ENCODE assay signal across 9 cellular contexts in genomic region chr17:35447494-35447893, GRCh38. TPM values are rescaled to one million over a fixed set of nuclear protein-coding genes. Genes with fewer than 3 reads are reported as not detected.
DNase-seq lines count a peak whose midpoint lies in the region; ATAC-seq and TF ChIP-seq lines count a peak whose summit lies in the region.
"Had no signal": no experiment of that assay in that cellular context is flagged by ENCODE, and none has a peak within 500 bp of the region (broad histone marks: within the 10 kb centered on the region; RNA-seq: fewer than 3 reads in every experiment).

No MANE protein-coding gene starts in this region.

- 52 to 56% methylated on average over 3 of the region's 3 CpGs for WGBS in GM23248 (ENCODE audit: low coverage in 1 of 2, low lambda C conversion rate in 2 of 2, missing lambda C conversion rate in 2 of 2), 2 experiments

- H3K4me3 ChIP-seq in BLaER1 treated with 17β-estradiol and CSF1 and Interleukin-3, amounts not matched to agents 10 nM and 100 nM: peak overlapping the region; percentile 53 to 71 (median 60)
- H3K4me3 ChIP-seq in GM23248: no peak overlapping the region
- H3K4me3 ChIP-seq: SK-N-MC had no signal

- no peak for ATAC-seq in naive thymus-derived CD8-positive, alpha-beta T cell
- no peak for ATAC-seq in GM18505 (IDR thresholded peaks at IDR 0.05; ENCODE audit: unreplicated experiment)

- peaks cover 12% of the 10 kb centered on the region for H3K4me1 Mint-ChIP-seq in chondrocyte (ENCODE audit: low read depth)
- H3K4me1 Mint-ChIP-seq in naive thymus-derived CD8-positive, alpha-beta T cell: peaks cover 2 to 28% (median 15%) of the 10 kb centered on the region in 4 donors

- no peaks in the 10 kb centered on the region for H3K36me3 Mint-ChIP-seq in chondrocyte (ENCODE audit: low read depth)
- peaks cover 0 to 23% (median 0%) of the 10 kb centered on the region in 3 donors for H3K36me3 Mint-ChIP-seq in naive thymus-derived CD8-positive, alpha-beta T cell

- H3K36me3 ChIP-seq in BLaER1 treated with 17β-estradiol and CSF1 and Interleukin-3, amounts not matched to agents 10 nM and 100 nM: no peaks in the 10 kb centered on the region
- no peaks in the 10 kb centered on the region for H3K36me3 ChIP-seq in GM23248 (ENCODE audit: low read depth)

- no peaks in the 10 kb centered on the region for H3K9me2 ChIP-seq in GM23248 (ENCODE audit: insufficient read depth)

- peak; percentile 23 for DNase-seq in HuH-7 (ENCODE audit: low spot score)
- no peak for DNase-seq in chondrocyte (ENCODE audit: low spot score)
- no peak for DNase-seq in naive thymus-derived CD8-positive, alpha-beta T cell
- no peak for DNase-seq in NCI-H1105 (lab: John Stamatoyannopoulos, UW)
- no peak for DNase-seq in GM23248
- DNase-seq in HT-29 (ENCODE audit: low spot score): no peak

- H2AFZ ChIP-seq in GM23248: no peak overlapping the region

- TF ChIP-seq POLR2A in GM18505 (IDR thresholded peaks at IDR 0.05; ENCODE audit: borderline replicate concordance, extremely low read depth, insufficient read depth, insufficient read length): no peak

- H3K4me1 ChIP-seq in BLaER1 treated with 17β-estradiol and CSF1 and Interleukin-3, amounts not matched to agents 10 nM and 100 nM: peaks cover 22 to 32% (median 27%) of the 10 kb centered on the region in 10 experiments
- H3K4me1 ChIP-seq in GM23248 (ENCODE audit: insufficient read depth): no peaks in the 10 kb centered on the region

- H3K4me2 ChIP-seq in BLaER1 treated with 17β-estradiol and CSF1 and Interleukin-3, amounts not matched to agents 10 nM and 100 nM: peak overlapping the region; percentile 82 to 94 (median 90)
- no peak overlapping the region for H3K4me2 ChIP-seq in GM23248 (ENCODE audit: unreplicated experiment)

- H3K9ac ChIP-seq in BLaER1 treated with 17β-estradiol and CSF1 and Interleukin-3, amounts not matched to agents 10 nM and 100 nM: peak overlapping the region; percentile 57 to 80 (median 74); a peak in 18 of 22 replicates
- no peak overlapping the region for H3K9ac ChIP-seq in GM23248

- peaks cover 12% of the 10 kb centered on the region for H3K27me3 Mint-ChIP-seq in chondrocyte (ENCODE audit: low read depth)
- H3K27me3 Mint-ChIP-seq in naive thymus-derived CD8-positive, alpha-beta T cell: no peaks in the 10 kb centered on the region

- H3K27ac Mint-ChIP-seq in chondrocyte (ENCODE audit: unreplicated experiment): no peak overlapping the region
- peak overlapping the region; percentile 67 to 92 (median 88) for H3K27ac Mint-ChIP-seq in naive thymus-derived CD8-positive, alpha-beta T cell

- H3K79me2 ChIP-seq in GM23248 (ENCODE audit: insufficient read depth): no peaks in the 10 kb centered on the region

- POLR2A ChIA-PET in naive thymus-derived CD8-positive, alpha-beta T cell (lab: Charles Lee): interaction anchor here (0.9 to 2.8 kb wide), 9 partner anchors 12 to 183 kb away, joined by 3 to 30 read pairs (median 16); partner anchors contain the start of gene SLFN11

- H3K4me3 Mint-ChIP-seq in chondrocyte (ENCODE audit: unreplicated experiment): peak overlapping the region; percentile 31
- H3K4me3 Mint-ChIP-seq in naive thymus-derived CD8-positive, alpha-beta T cell: peak overlapping the region; percentile 26 to 92 (median 84)

- no peaks in the 10 kb centered on the region; a peak in 1 of 22 replicates for H3K9me3 ChIP-seq in BLaER1 treated with 17β-estradiol and CSF1 and Interleukin-3, amounts not matched to agents 10 nM and 100 nM (replicated peaks in 1 of 11)
- H3K9me3 ChIP-seq in GM23248 (ENCODE audit: low read depth): no peaks in the 10 kb centered on the region

- no peaks in the 10 kb centered on the region for H4K20me1 ChIP-seq in BLaER1 treated with 17β-estradiol and CSF1 and Interleukin-3, amounts not matched to agents 10 nM and 100 nM
- H4K20me1 ChIP-seq in GM23248 (ENCODE audit: insufficient read depth): no peaks in the 10 kb centered on the region

- H3K9me3 Mint-ChIP-seq in chondrocyte (ENCODE audit: low read depth): peaks cover 2% of the 10 kb centered on the region
- no peaks in the 10 kb centered on the region for H3K9me3 Mint-ChIP-seq in naive thymus-derived CD8-positive, alpha-beta T cell

- no peak for TF ChIP-seq CTCF in chondrocyte (IDR thresholded peaks at IDR 0.05)

- H3K27ac ChIP-seq in BLaER1 treated with 17β-estradiol and CSF1 and Interleukin-3, amounts not matched to agents 10 nM and 100 nM: peak overlapping the region in 10 of 11 experiments; percentile 46 to 83 (median 78); a peak in 19 of 22 replicates
- H3K27ac ChIP-seq in GM23248: no peak overlapping the region
- H3K27ac ChIP-seq: SK-N-MC had no signal

- peaks cover 16 to 25% (median 21%) of the 10 kb centered on the region in 11 experiments for H3K27me3 ChIP-seq in BLaER1 treated with 17β-estradiol and CSF1 and Interleukin-3, amounts not matched to agents 10 nM and 100 nM
- H3K27me3 ChIP-seq in GM23248 (replicated peaks; ENCODE audit: insufficient read depth): peaks cover 34% of the 10 kb centered on the region

- in situ Hi-C loops in GM23248 (cut with MboI): no loop called here

- no peaks in the 10 kb centered on the region for H3F3A ChIP-seq in GM23248 (ENCODE audit: insufficient read depth)

RNA-seq across cellular contexts. Expression of gene SLFN13, which starts 1.1 kb away (rescaled TPM):
- total RNA-seq in chondrocyte: 4.5 to 5.0 TPM (median 4.9 TPM) in 3 replicates
- 10 to 100 TPM; 15.9 to 17.0 TPM for total RNA-seq in naive thymus-derived CD8-positive, alpha-beta T cell
- 1 to 10 TPM; 3.2 to 9.5 (median 3.4) TPM for polyA plus RNA-seq in naive thymus-derived CD8-positive, alpha-beta T cell
- total RNA-seq in GM23248 (2014; rRNA removed; shearing (Covaris generic)): 1.6 and 2.4 TPM in 2 replicates
- polyA plus RNA-seq in GM23248 (2016; fragmentation: Nextera tagmentation; extraction: Ambion mirVana): 3.9 and 4.8 TPM in 2 replicates
- not detected in 2 replicates for total RNA-seq in HT-29 (2014; rRNA removed; shearing (Covaris generic))

RNA-seq across cellular contexts. Expression of gene SLFN12, which starts 15.2 kb away (rescaled TPM):
- 10.5 to 19.2 TPM (median 13.1 TPM) in 3 replicates for total RNA-seq in chondrocyte
- 10 to 100 TPM; 10.5 to 12.1 TPM for total RNA-seq in naive thymus-derived CD8-positive, alpha-beta T cell
- 1 to 10 TPM; 2.0 to 3.1 (median 2.1) TPM for polyA plus RNA-seq in naive thymus-derived CD8-positive, alpha-beta T cell
- 32.0 and 41.2 TPM in 2 replicates for total RNA-seq in GM23248 (2014; rRNA removed; shearing (Covaris generic))
- 15.1 and 15.9 TPM in 2 replicates for polyA plus RNA-seq in GM23248 (2016; fragmentation: Nextera tagmentation; extraction: Ambion mirVana)
- total RNA-seq in HT-29 (2014; rRNA removed; shearing (Covaris generic)): not detected in 2 replicates

Comparison
In these comparisons a context has a peak if more than half of its experiments do, and no peak if none do; other contexts are left out.
1. RNA of gene SLFN12, which starts 15.2 kb away (total RNA-seq): 32.0 to 41.2 TPM in GM23248, 10.5 to 12.1 TPM in naive thymus-derived CD8-positive, alpha-beta T cell and 10.5 to 19.2 TPM in chondrocyte; not detected in HT-29; every median in the first group is over 10 times any median in the second.